10 cellular contexts compared by ENCODE assay signal in the genomic region with DNA sequence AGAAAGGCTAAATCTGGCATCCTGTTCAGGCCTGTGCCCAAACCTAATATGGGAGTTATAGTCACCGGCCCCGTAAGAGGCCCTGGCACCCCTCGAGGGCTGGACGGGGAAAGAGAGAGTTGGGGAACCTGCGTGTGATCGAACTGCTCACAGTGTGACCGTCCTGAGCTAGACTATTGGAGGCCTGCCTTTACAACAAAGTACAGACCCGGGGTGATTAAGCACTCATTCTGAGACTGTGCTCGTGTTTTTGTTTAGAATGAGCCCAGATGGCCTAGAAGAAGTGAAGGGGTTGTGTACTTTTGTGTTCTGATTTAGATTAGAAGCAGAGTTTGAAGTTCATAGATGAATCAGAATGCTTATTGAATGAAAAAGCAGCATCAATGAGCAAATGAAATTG.
"Had no signal": no experiment of that assay in that cellular context is flagged by ENCODE, and none has a peak within 500 bp of the region (broad histone marks: within the 10 kb centered on the region; RNA-seq: fewer than 3 reads in every experiment).

No MANE protein-coding gene starts in this region.

- DNase-seq: amygdala, cerebellar nuclear complex, dermis blood vessel endothelial cell, occipital lobe, psoas muscle, right lobe of liver, SW 1271 had no signal

- H3K4me3 Mint-ChIP-seq: brain, naive B cell had no signal

- H3K36me3 Mint-ChIP-seq: brain, naive B cell had no signal

- ATAC-seq: esophagus mucosa, psoas muscle had no signal
